26 cellular contexts compared by ENCODE assay signal in the genomic region with DNA sequence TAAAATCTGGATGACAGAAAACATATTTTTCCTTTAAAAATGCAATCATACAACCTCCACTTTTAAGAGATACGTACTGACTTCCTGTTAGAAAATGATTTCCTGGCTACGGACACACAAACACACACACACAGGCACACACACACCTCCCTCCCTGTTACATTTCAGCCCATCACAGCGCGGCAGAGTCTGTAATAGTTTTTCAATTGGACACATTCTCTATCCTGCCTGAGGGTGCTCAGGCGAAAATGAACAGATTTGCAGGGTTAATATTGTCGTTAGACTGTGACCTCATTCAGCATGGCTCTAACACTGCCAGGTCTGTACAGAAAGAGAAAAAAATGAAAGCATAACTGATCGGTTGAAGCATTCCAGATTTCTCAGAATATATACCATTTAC. TPM values are rescaled to one million over a fixed set of nuclear protein-coding genes. Genes with fewer than 3 reads are reported as not detected.
A peak's percentile ranks its signal among the peaks of the same experiment; 100 is the strongest.
DNase-seq lines count a peak whose midpoint lies in the region; FAIRE-seq and TF ChIP-seq lines count a peak whose summit lies in the region.
"Had no signal": no experiment of that assay in that cellular context is flagged by ENCODE, and none has a peak within 500 bp of the region (broad histone marks: within the 10 kb centered on the region; RNA-seq: fewer than 3 reads in every experiment).

No MANE protein-coding gene starts in this region.

- no peak for TF ChIP-seq CTCF in breast epithelium (IDR thresholded peaks at IDR 0.05)
- TF ChIP-seq CTCF in MCF 10A (IDR thresholded peaks at IDR 0.05; ENCODE audit: unreplicated experiment) = no peak
- TF ChIP-seq CTCF in choroid plexus epithelial cell (conservative IDR thresholded peaks at IDR 0.05; ENCODE audit: low read depth, low read length) = no peak

- DNase-seq in breast epithelium (ENCODE audit: low spot score in 2 of 2) = no peak
- no peak for DNase-seq in MCF 10A (ENCODE audit: unreplicated experiment)
- DNase-seq in choroid plexus epithelial cell (ENCODE audit: low read depth) = peak; percentile 51
- peak; percentile 78 for DNase-seq in kidney tubule cell (ENCODE audit: low spot score)
- DNase-seq in stimulated activated CD4-positive, alpha-beta T cell treated with anti-CD3 and anti-CD28 coated beads, Interleukin-4, amount 100 ng/mL, for 24 hours = no peak
- no peak for DNase-seq in activated naive CD4-positive, alpha-beta T cell treated with anti-CD3 and anti-CD28 coated beads, Interleukin-2, amount 10 ng/mL, durations not matched to agents 7 days and 5 days
- no peak for DNase-seq in frontal cortex (ENCODE audit: low spot score in 2 of 2)
- DNase-seq in NCI-H226 = no peak
- DNase-seq: activated CD4-positive, alpha-beta T cell treated with anti-CD3 and anti-CD28 coated beads, Interleukin-2, amount 50 U/mL, for 4 hours; activated CD8-positive, alpha-beta memory T cell treated with anti-CD3 and anti-CD28 coated beads, Interleukin-2, amount 50 U/mL, for 48 hours; activated effector memory CD4-positive, alpha-beta T cell treated with Interleukin-2 at 50 U/mL for 16 hours; HFFc6; Kasumi-1; NCI-H1092 treated with DMSO at 0.1 percent for 48 hours; NCI-H524; ovary; PC-3; stimulated activated CD4-positive, alpha-beta T cell treated with anti-CD3 and anti-CD28 coated beads, Interleukin-1b, Interleukin-23, amount 100 ng/mL, for 48 hours; stimulated activated naive B cell treated with anti-CD40 and anti-IgM and Interleukin-4, amounts not matched to agents 10 μg/mL and 1 μg/mL and 100 μg/mL, for 72 hours; testis; WERI-Rb-1 had no signal

- no peaks in the 10 kb centered on the region for H3K36me3 ChIP-seq in breast epithelium
- H3K36me3 ChIP-seq: BLaER1, ovary, WERI-Rb-1 had no signal

- H3K4me1 ChIP-seq in breast epithelium = no peaks in the 10 kb centered on the region
- H3K4me1 ChIP-seq: BLaER1, testis had no signal

- H3K9me3 Mint-ChIP-seq in MCF 10A (ENCODE audit: unreplicated experiment) = no peaks in the 10 kb centered on the region
- no peaks in the 10 kb centered on the region for H3K9me3 Mint-ChIP-seq in activated naive CD4-positive, alpha-beta T cell treated with anti-CD3 and anti-CD28 coated beads, Interleukin-2, amount 10 ng/mL, durations not matched to agents 7 days and 5 days
- H3K9me3 Mint-ChIP-seq: HFFc6; stimulated activated naive B cell treated with anti-CD40 and anti-IgM and Interleukin-4, amounts not matched to agents 10 μg/mL and 1 μg/mL and 100 μg/mL, for 72 hours had no signal

- H3K4me3 Mint-ChIP-seq in MCF 10A (ENCODE audit: unreplicated experiment) = no peak overlapping the region
- no peak overlapping the region for H3K4me3 Mint-ChIP-seq in activated naive CD4-positive, alpha-beta T cell treated with anti-CD3 and anti-CD28 coated beads, Interleukin-2, amount 10 ng/mL, durations not matched to agents 7 days and 5 days
- H3K4me3 Mint-ChIP-seq: HFFc6; stimulated activated naive B cell treated with anti-CD40 and anti-IgM and Interleukin-4, amounts not matched to agents 10 μg/mL and 1 μg/mL and 100 μg/mL, for 72 hours had no signal

- no peaks in the 10 kb centered on the region for H3K9me3 ChIP-seq in breast epithelium
- H3K9me3 ChIP-seq: BLaER1, ovary, testis had no signal

- H3K27ac ChIP-seq in breast epithelium = peak overlapping the region in 1 of 2 donors; percentile 27
- H3K27ac ChIP-seq: BLaER1, ovary, testis, WERI-Rb-1 had no signal

- intact Hi-C loops in breast epithelium (cut with DNase I; ENCODE audit: low total_unique reads) (loop anchor here (1.0 kb wide), 1 partner anchor 9 kb away; no protein-coding TSS in a partner anchor), MCF 10A (cut with micrococcal nuclease) (no loop called here)

- peak overlapping the region in 2 of 3 donors; percentile 7 to 12 for H3K4me3 ChIP-seq in breast epithelium
- no peak overlapping the region for H3K4me3 ChIP-seq in choroid plexus epithelial cell (ENCODE audit: low read depth, low read length)
- H3K4me3 ChIP-seq: BLaER1, lung, ovary, testis had no signal

- CTCF ChIA-PET in MCF 10A (lab: Yijun Ruan, JAX) = interaction anchor here (1.2 kb wide), 1 partner anchor 98 kb away, joined by 3 read pairs; no protein-coding TSS in a partner anchor
- CTCF ChIA-PET in activated naive CD4-positive, alpha-beta T cell treated with anti-CD3 and anti-CD28 coated beads, Interleukin-2, amount 10 ng/mL, durations not matched to agents 7 days and 5 days (lab: Charles Lee) = interaction anchor here (0.7 kb wide), 1 partner anchor 689 kb away, joined by 3 read pairs; no protein-coding TSS in a partner anchor

- TF ChIP-seq POLR2A in breast epithelium (IDR thresholded peaks at IDR 0.05) = no peak

- H3K27ac Mint-ChIP-seq in MCF 10A (ENCODE audit: low read depth, unreplicated experiment) = no peak overlapping the region
- H3K27ac Mint-ChIP-seq in activated naive CD4-positive, alpha-beta T cell treated with anti-CD3 and anti-CD28 coated beads, Interleukin-2, amount 10 ng/mL, durations not matched to agents 7 days and 5 days = no peak overlapping the region
- H3K27ac Mint-ChIP-seq: HFFc6; stimulated activated naive B cell treated with anti-CD40 and anti-IgM and Interleukin-4, amounts not matched to agents 10 μg/mL and 1 μg/mL and 100 μg/mL, for 72 hours had no signal

- H3K36me3 Mint-ChIP-seq in MCF 10A (ENCODE audit: insufficient read depth, unreplicated experiment) = peaks cover 42% of the 10 kb centered on the region
- H3K36me3 Mint-ChIP-seq in activated naive CD4-positive, alpha-beta T cell treated with anti-CD3 and anti-CD28 coated beads, Interleukin-2, amount 10 ng/mL, durations not matched to agents 7 days and 5 days = no peaks in the 10 kb centered on the region

- no TSS peak for BruUV-seq in MCF 10A (replicated peaks; lab: Mats Ljungman, UMichigan)

- H3K4me1 Mint-ChIP-seq in MCF 10A (ENCODE audit: insufficient read depth, unreplicated experiment) = no peaks in the 10 kb centered on the region
- no peaks in the 10 kb centered on the region for H3K4me1 Mint-ChIP-seq in activated naive CD4-positive, alpha-beta T cell treated with anti-CD3 and anti-CD28 coated beads, Interleukin-2, amount 10 ng/mL, durations not matched to agents 7 days and 5 days
- H3K4me1 Mint-ChIP-seq: stimulated activated naive B cell treated with anti-CD40 and anti-IgM and Interleukin-4, amounts not matched to agents 10 μg/mL and 1 μg/mL and 100 μg/mL, for 72 hours had no signal

- H3K27me3 Mint-ChIP-seq in MCF 10A (ENCODE audit: insufficient read depth, unreplicated experiment) = no peaks in the 10 kb centered on the region
- H3K27me3 Mint-ChIP-seq in activated naive CD4-positive, alpha-beta T cell treated with anti-CD3 and anti-CD28 coated beads, Interleukin-2, amount 10 ng/mL, durations not matched to agents 7 days and 5 days = no peaks in the 10 kb centered on the region
- H3K27me3 Mint-ChIP-seq: stimulated activated naive B cell treated with anti-CD40 and anti-IgM and Interleukin-4, amounts not matched to agents 10 μg/mL and 1 μg/mL and 100 μg/mL, for 72 hours had no signal

- POLR2A ChIA-PET in MCF 10A (lab: Yijun Ruan, JAX) = no interaction called here

- no peak for FAIRE-seq in frontal cortex (lab: Jason Lieb, UNC)
- FAIRE-seq: bronchial epithelial cell, D721Med, G401.6 had no signal

- no peaks in the 10 kb centered on the region for H3K27me3 ChIP-seq in breast epithelium
- H3K27me3 ChIP-seq: BLaER1, ovary, testis had no signal

RNA-seq across cellular contexts. Expression of gene KCTD1, which starts 45.0 kb away (rescaled TPM):
- total RNA-seq in breast epithelium (10 to 100 TPM in 2 of 3 donors, 1 to 10 TPM in 1; 5.6 to 47.3 (median 41.6) TPM), MCF 10A (2022) (29.5 and 37.9 TPM in 2 replicates), frontal cortex (29.8 TPM)

Comparison
In these comparisons a context has a peak if more than half of its experiments do, and no peak if none do; other contexts are left out.
1. DNase-seq: peak in choroid plexus epithelial cell (single experiment) and kidney tubule cell (single experiment); none in breast epithelium (0 of 2), MCF 10A (single experiment), stimulated activated CD4-positive, alpha-beta T cell treated with anti-CD3 and anti-CD28 coated beads, Interleukin-4, amount 100 ng/mL, for 24 hours (single experiment), activated naive CD4-positive, alpha-beta T cell treated with anti-CD3 and anti-CD28 coated beads, Interleukin-2, amount 10 ng/mL, durations not matched to agents 7 days and 5 days (single experiment), frontal cortex (0 of 2) and NCI-H226 (single experiment).